In genomic region chr2:37698931-37699481, GRCh38 we compare ENCODE assay signal across 1 cellular context.
TF ChIP-seq lines count a peak whose summit lies in the region.

No MANE protein-coding gene starts in this region.

TF ChIP-seq in K562, 482 proteins besides CTCF, POLR2A, EP300 and RAD21 (continued from another document):
- no peak for TF ChIP-seq ZNF589 (CRISPR knock-in tag; IDR thresholded peaks at IDR 0.05; ENCODE audit: low read depth)
